In the genomic region with DNA sequence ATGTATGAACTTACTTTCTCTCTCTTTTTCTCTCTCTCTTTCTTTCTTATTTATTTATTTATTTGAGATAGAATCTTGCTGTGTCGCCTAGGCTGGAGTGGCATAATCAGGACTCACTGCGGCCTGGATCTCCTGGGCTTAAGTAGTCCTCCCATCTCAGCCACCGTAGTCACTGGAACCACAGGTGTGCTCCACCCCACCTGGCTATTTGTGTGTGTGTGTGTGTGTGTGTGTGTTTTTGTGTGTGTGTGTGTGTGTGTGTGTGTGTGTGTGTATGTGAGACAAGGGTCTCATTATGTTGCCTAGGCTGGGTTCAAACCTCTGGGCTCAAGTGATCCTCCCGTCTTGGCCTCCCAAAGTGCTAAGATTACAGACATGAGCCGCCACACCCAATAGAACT, we compare ENCODE assay signal across 33 cellular contexts.
"Had no signal": no experiment of that assay in that cellular context is flagged by ENCODE, and none has a peak within 500 bp of the region (broad histone marks: within the 10 kb centered on the region; RNA-seq: fewer than 3 reads in every experiment).

No MANE protein-coding gene starts in this region.

- H3K4me3 ChIP-seq: adrenal gland, ascending aorta, cardiac muscle cell had no signal

- H3K27me3 ChIP-seq: adrenal gland, ascending aorta, cardiac muscle cell had no signal

- DNase-seq: activated B cell treated with CpG ODN at 0.5 μM for 24 hours; activated CD4-positive, alpha-beta memory T cell treated with anti-CD3 and anti-CD28 coated beads for 36 hours; activated CD4-positive, alpha-beta T cell treated with anti-CD3 and anti-CD28 coated beads for 4 hours; activated CD4-positive, alpha-beta T cell treated with anti-CD3 and anti-CD28 coated beads, Interleukin-2, amount 10 ng/mL, durations not matched to agents 24 days and 14 days; activated CD4-positive, alpha-beta T cell treated with anti-CD3 and anti-CD28 coated beads, Interleukin-2, amount 50 U/mL, for 1 hour; activated CD4-positive, alpha-beta T cell treated with anti-CD3 and anti-CD28 coated beads, Interleukin-2, amount 50 U/mL, for 4 hours; activated CD4-positive, CD25-positive, alpha-beta regulatory T cell treated with anti-CD3 and anti-CD28 coated beads, Interleukin-2, amount 50 U/mL, for 72 hours; activated CD8-positive, alpha-beta memory T cell treated with anti-CD3 and anti-CD28 coated beads, Interleukin-2, amount 50 U/mL, for 4 hours; activated CD8-positive, alpha-beta T cell treated with anti-CD3 and anti-CD28 coated beads for 36 hours; activated effector memory CD4-positive, alpha-beta T cell treated with anti-CD3 and anti-CD28 coated beads, Interleukin-2, amount 50 U/mL, for 16 hours; activated gamma-delta T cell treated with Interleukin-2 at 50 U/mL for 16 hours; activated naive CD4-positive, alpha-beta T cell; activated naive CD4-positive, alpha-beta T cell treated with anti-CD3 and anti-CD28 coated beads for 36 hours; activated naive CD4-positive, alpha-beta T cell treated with anti-CD3 and anti-CD28 coated beads, Interleukin-2, amount 50 U/mL, for 16 hours; activated naive CD8-positive, alpha-beta T cell treated with anti-CD3 and anti-CD28 coated beads for 36 hours; activated T-cell treated with anti-CD3 and anti-CD28 coated beads for 4 hours; activated T-cell treated with anti-CD3 and anti-CD28 coated beads, Interleukin-2, amount 50 U/mL, for 1 hour; activated T-cell treated with anti-CD3 and anti-CD28 coated beads, Interleukin-2, amount 50 U/mL, for 4 hours; activated T-cell treated with anti-CD3 and anti-CD28 coated beads, Interleukin-2, amount 50 U/mL, for 72 hours; adrenal gland; amniotic stem cell; caudate nucleus; cerebellar nuclear complex; T-helper 1 cell; T-helper 2 cell; T-helper 9 cell had no signal

- H3K36me3 ChIP-seq: adrenal gland, ascending aorta, cardiac muscle cell had no signal

- H3K27ac ChIP-seq: adrenal gland, ascending aorta, cardiac muscle cell, VCaP had no signal

- H3K9me3 ChIP-seq: ascending aorta had no signal

- H3K4me1 ChIP-seq: adrenal gland had no signal

- ATAC-seq: activated CD8-positive, alpha-beta T cell treated with anti-CD3 and anti-CD28 coated beads for 36 hours; activated naive CD4-positive, alpha-beta T cell treated with anti-CD3 and anti-CD28 coated beads, Interleukin-2, amount 50 U/mL, for 72 hours; activated T-cell treated with anti-CD3 and anti-CD28 coated beads, Interleukin-2, amount 50 U/mL, for 4 hours; activated T-cell treated with anti-CD3 and anti-CD28 coated beads, Interleukin-2, amount 50 U/mL, for 72 hours; activated T-helper 17 cell treated with anti-CD3 and anti-CD28 coated beads, Interleukin-2, amount 50 U/mL, for 72 hours had no signal

- FAIRE-seq: bronchial epithelial cell, TTC549 had no signal
